Comparison of ENCODE assay signal across 14 cellular contexts in genomic region chr21:38250991-38251418, GRCh38. TPM values are rescaled to one million over a fixed set of nuclear protein-coding genes. Genes with fewer than 3 reads are reported as not detected.
"Had no signal": no experiment of that assay in that cellular context is flagged by ENCODE, and none has a peak within 500 bp of the region (broad histone marks: within the 10 kb centered on the region; RNA-seq: fewer than 3 reads in every experiment).

No MANE protein-coding gene starts in this region.

- H3K4me3 ChIP-seq: adrenal gland, esophagus squamous epithelium, heart left ventricle, lower lobe of right lung, right atrium auricular region, transverse colon had no signal

- H3K27me3 ChIP-seq: adrenal gland, esophagus squamous epithelium, heart left ventricle, right atrium auricular region had no signal

- H3K9me3 ChIP-seq: adrenal gland, esophagus squamous epithelium, heart left ventricle, lower lobe of right lung, right atrium auricular region, transverse colon had no signal

- H3K36me3 ChIP-seq: adrenal gland, esophagus squamous epithelium, heart left ventricle, lower lobe of right lung, right atrium auricular region, transverse colon had no signal

- H3K27ac ChIP-seq: adrenal gland, esophagus squamous epithelium, heart left ventricle, lower lobe of right lung, right atrium auricular region had no signal

- H3K4me3 Mint-ChIP-seq: activated CD4-positive, alpha-beta T cell treated with anti-CD3 and anti-CD28 coated beads, Interleukin-2, amount 10 ng/mL, durations not matched to agents 24 days and 14 days; activated naive CD4-positive, alpha-beta T cell treated with anti-CD3 and anti-CD28 coated beads, Interleukin-2, amount 10 ng/mL, durations not matched to agents 7 days and 5 days; naive thymus-derived CD8-positive, alpha-beta T cell; T-helper 1 cell treated with Interleukin-12 subunit alpha and Interleukin-12 subunit beta and Interleukin-4 antibody, amounts not matched to agents 30 μg/mL and 1 μg/mL, for 36 hours; WTC11 had no signal

- H3K4me1 ChIP-seq: adrenal gland, esophagus squamous epithelium, right atrium auricular region had no signal

- ATAC-seq: heart left ventricle; lower lobe of right lung; naive thymus-derived CD8-positive, alpha-beta T cell; WTC11 had no signal

- H3K36me3 Mint-ChIP-seq: activated naive CD4-positive, alpha-beta T cell treated with anti-CD3 and anti-CD28 coated beads, Interleukin-2, amount 10 ng/mL, durations not matched to agents 7 days and 5 days; naive thymus-derived CD8-positive, alpha-beta T cell; WTC11 had no signal

- H3K27ac Mint-ChIP-seq: activated CD4-positive, alpha-beta T cell treated with anti-CD3 and anti-CD28 coated beads, Interleukin-2, amount 10 ng/mL, durations not matched to agents 24 days and 14 days; activated naive CD4-positive, alpha-beta T cell treated with anti-CD3 and anti-CD28 coated beads, Interleukin-2, amount 10 ng/mL, durations not matched to agents 7 days and 5 days; activated T-helper 2 cell treated with anti-CD3 and anti-CD28 coated beads, Interferon-gamma antibody, Interleukin-2, Interleukin-4, amounts not matched to agents 10 μg/mL and 5 μg/mL and 100 μg/mL, durations not matched to agents 14 hours and 24 hours and 36 hours; naive thymus-derived CD8-positive, alpha-beta T cell; T-helper 1 cell treated with Interleukin-12 subunit alpha and Interleukin-12 subunit beta and Interleukin-4 antibody, amounts not matched to agents 30 μg/mL and 1 μg/mL, for 36 hours; WTC11 had no signal

- DNase-seq: activated CD4-positive, alpha-beta T cell treated with anti-CD3 and anti-CD28 coated beads, Interleukin-2, amount 10 ng/mL, durations not matched to agents 24 days and 14 days; activated naive CD4-positive, alpha-beta T cell treated with anti-CD3 and anti-CD28 coated beads, Interleukin-2, amount 10 ng/mL, durations not matched to agents 7 days and 5 days; adrenal gland; esophagus squamous epithelium; foreskin fibroblast; heart left ventricle; lower lobe of right lung; naive thymus-derived CD8-positive, alpha-beta T cell; small intestine; transverse colon had no signal

- H3K4me1 Mint-ChIP-seq: naive thymus-derived CD8-positive, alpha-beta T cell had no signal

- H3K9me3 Mint-ChIP-seq: activated T-helper 2 cell treated with anti-CD3 and anti-CD28 coated beads, Interferon-gamma antibody, Interleukin-2, Interleukin-4, amounts not matched to agents 10 μg/mL and 5 μg/mL and 100 μg/mL, durations not matched to agents 14 hours and 24 hours and 36 hours had no signal

RNA-seq across cellular contexts. Expression of gene KCNJ15, which starts 5.8 kb away (rescaled TPM):
- total RNA-seq: naive thymus-derived CD8-positive, alpha-beta T cell had no signal
- polyA plus RNA-seq: naive thymus-derived CD8-positive, alpha-beta T cell had no signal
